ENCODE assay signal across 8 cellular contexts in the genomic region with DNA sequence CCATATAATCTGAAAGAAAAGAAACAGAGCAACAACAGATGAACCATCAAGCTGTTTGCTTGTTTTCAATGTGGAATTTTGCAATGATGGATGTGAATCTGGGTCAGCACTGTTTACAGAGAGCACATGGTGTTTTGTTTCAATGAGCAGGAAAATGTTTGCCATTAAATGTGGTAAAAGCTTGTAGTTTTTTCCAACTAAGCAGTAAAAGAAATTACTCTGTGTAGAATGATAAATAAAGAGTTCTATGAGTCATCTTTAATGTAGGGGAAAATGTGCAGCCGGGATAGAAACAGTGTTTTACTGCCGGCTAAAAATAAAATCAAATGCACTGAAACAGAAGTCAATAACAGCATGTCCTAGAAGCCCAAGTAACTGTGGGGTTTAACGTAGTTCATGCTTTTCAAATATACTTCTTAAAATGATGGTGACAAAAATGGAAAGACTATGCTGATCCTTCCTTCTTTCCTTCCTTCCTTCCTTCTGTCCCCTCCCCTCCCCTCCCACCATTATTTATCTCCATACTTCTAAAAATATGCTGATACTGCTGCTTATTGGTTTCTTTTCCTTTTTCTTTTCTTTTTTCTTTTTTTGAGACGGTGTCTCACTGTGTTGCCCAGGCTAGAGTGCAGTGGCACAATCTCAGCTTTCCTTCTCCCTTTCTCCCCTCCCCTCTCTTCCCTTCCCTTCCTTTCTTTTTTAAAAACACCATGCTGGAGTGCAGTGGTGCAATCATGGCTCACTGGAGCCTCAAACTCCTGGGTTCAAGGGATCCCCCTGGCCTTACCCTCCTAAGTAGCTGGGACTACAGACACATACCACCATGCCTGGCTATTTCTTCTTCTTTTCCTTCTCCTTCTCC. TPM values are rescaled to one million over a fixed set of nuclear protein-coding genes. Genes with fewer than 3 reads are reported as not detected.
A peak's percentile ranks its signal among the peaks of the same experiment; 100 is the strongest.
DNase-seq lines count a peak whose midpoint lies in the region; ATAC-seq and TF ChIP-seq lines count a peak whose summit lies in the region.

No MANE protein-coding gene starts in this region.

- no peak overlapping the region for H3K4me3 ChIP-seq in fibroblast of mammary gland (ENCODE audit: control insufficient read depth, low read depth, low read length)

- DNase-seq in ELR (ENCODE audit: low read depth), result peak; percentile 44
- peak; percentile 40 for DNase-seq in NCI-H774 (lab: John Stamatoyannopoulos, UW)
- peak; percentile 75 for DNase-seq in fibroblast of mammary gland (ENCODE audit: low read depth)
- no peak for DNase-seq in sciatic nerve (ENCODE audit: low spot score)
- no peak for DNase-seq in posterior cingulate gyrus

- no peak for TF ChIP-seq CTCF in fibroblast of mammary gland (conservative IDR thresholded peaks at IDR 0.05; ENCODE audit: control insufficient read depth, insufficient read depth, low read depth, low read length)

- ATAC-seq in sciatic nerve (peak; percentile 70), HG03354 (IDR thresholded peaks at IDR 0.05; ENCODE audit: poor library complexity, severe bottlenecking, unreplicated experiment) (no peak), GM21717 (IDR thresholded peaks at IDR 0.05; ENCODE audit: unreplicated experiment) (no peak), GM21529 (IDR thresholded peaks at IDR 0.05; ENCODE audit: unreplicated experiment) (no peak)

- intact Hi-C loops in sciatic nerve (cut with DNase I) (loop anchor here (5.0 kb wide), 1 partner anchor 319 kb away; no protein-coding TSS in a partner anchor), posterior cingulate gyrus (cut with DNase I) (no loop called here)

RNA-seq across cellular contexts. Expression of a gene that starts 6.3 kb away (rescaled TPM):
- 38.1 TPM for total RNA-seq in sciatic nerve

RNA-seq across cellular contexts. Expression of a gene that starts 41.4 kb away (rescaled TPM):
- 24.9 TPM for total RNA-seq in sciatic nerve

RNA-seq across cellular contexts. Expression of a gene that starts 41.5 kb away (rescaled TPM):
- total RNA-seq in sciatic nerve, result 0.40 TPM

Comparison
In these comparisons a context has a peak if more than half of its experiments do, and no peak if none do; other contexts are left out.
1. DNase-seq: peak in ELR (single experiment), NCI-H774 (single experiment) and fibroblast of mammary gland (single experiment); none in sciatic nerve (single experiment) and posterior cingulate gyrus (0 of 10).